In the genomic region with DNA sequence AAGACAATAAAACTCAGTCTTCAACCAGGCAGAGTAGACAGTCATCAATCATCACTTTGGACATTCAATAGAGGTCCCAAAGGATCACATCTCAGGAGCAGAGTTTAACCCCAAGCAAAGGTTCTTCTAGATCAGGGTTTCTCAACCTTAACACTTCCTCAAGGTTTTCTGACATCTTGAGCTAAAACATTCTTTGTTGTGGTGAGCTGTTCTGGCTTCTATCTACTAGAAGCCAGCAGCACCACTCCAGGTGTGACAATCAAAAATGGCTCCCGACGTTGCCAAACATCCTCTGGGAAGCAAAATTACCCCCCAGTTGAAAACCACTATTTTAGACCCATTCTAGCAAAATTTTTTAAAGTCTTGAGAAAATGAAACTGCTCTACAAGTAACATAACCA, we compare ENCODE assay signal across 29 cellular contexts.
"Had no signal": no experiment of that assay in that cellular context is flagged by ENCODE, and none has a peak within 500 bp of the region (broad histone marks: within the 10 kb centered on the region; RNA-seq: fewer than 3 reads in every experiment).

No MANE protein-coding gene starts in this region.

- H3K27ac ChIP-seq: breast epithelium, esophagus muscularis mucosa, left lung, lower lobe of right lung, skin epidermis, upper lobe of left lung, vagina, WERI-Rb-1 had no signal

- H3K4me1 ChIP-seq: breast epithelium, esophagus muscularis mucosa, left lung, lower lobe of right lung, upper lobe of left lung, vagina had no signal

- H3K9me3 ChIP-seq: breast epithelium, esophagus muscularis mucosa, left lung, lower lobe of right lung, mucosa of descending colon, upper lobe of left lung, vagina had no signal

- H3K27me3 ChIP-seq: breast epithelium, esophagus muscularis mucosa, left lung, upper lobe of left lung, vagina had no signal

- ATAC-seq: activated CD4-positive, CD25-positive, alpha-beta regulatory T cell treated with anti-CD3 and anti-CD28 coated beads, Interleukin-2, amount 50 U/mL, for 24 hours; activated naive CD8-positive, alpha-beta T cell treated with anti-CD3 and anti-CD28 coated beads, Interleukin-2, amount 50 U/mL, for 24 hours; activated T-cell treated with anti-CD3 and anti-CD28 coated beads, Interleukin-2, amount 50 U/mL, for 4 hours; left lung; lower lobe of right lung; mucosa of descending colon; sciatic nerve; stimulated activated memory B cell treated with anti-CD40 and anti-IgM and Interleukin-4, amounts not matched to agents 10 μg/mL and 1 μg/mL and 100 μg/mL, for 72 hours; stimulated activated naive CD8-positive, alpha-beta T cell treated with anti-CD3 and anti-CD28 coated beads, Interleukin-15, amount 100 ng/mL, for 72 hours had no signal

- FAIRE-seq: colon, islet of Langerhans, TTC549 had no signal

- H3K4me3 ChIP-seq: breast epithelium, esophagus muscularis mucosa, left lung, lower lobe of right lung, mucosa of descending colon, skin epidermis, upper lobe of left lung, vagina had no signal

- DNase-seq: activated CD4-positive, alpha-beta T cell treated with anti-CD3 and anti-CD28 coated beads for 48 hours; activated CD4-positive, alpha-beta T cell treated with anti-CD3 and anti-CD28 coated beads, Interleukin-2, amount 50 U/mL, for 48 hours; activated CD8-positive, alpha-beta memory T cell treated with anti-CD3 and anti-CD28 coated beads for 24 hours; activated CD8-positive, alpha-beta memory T cell treated with anti-CD3 and anti-CD28 coated beads, Interleukin-2, amount 50 U/mL, for 4 hours; activated naive CD8-positive, alpha-beta T cell treated with anti-CD3 and anti-CD28 coated beads, Interleukin-2, amount 50 U/mL, for 24 hours; activated T-cell treated with anti-CD3 and anti-CD28 coated beads, Interleukin-2, amount 50 U/mL, for 4 hours; dermis blood vessel endothelial cell; effector CD4-positive, alpha-beta T cell; foreskin melanocyte; glutamatergic neuron; left lung; lower lobe of right lung; mucosa of descending colon; stimulated activated CD4-positive, alpha-beta T cell treated with anti-CD3 and anti-CD28 coated beads, Interleukin-4, amount 100 ng/mL, for 24 hours; stimulated activated naive CD8-positive, alpha-beta T cell treated with anti-CD3 and anti-CD28 coated beads, Interleukin-15, amount 100 ng/mL, for 72 hours; substantia nigra; T-helper 9 cell; upper lobe of left lung; WERI-Rb-1 had no signal

- H3K36me3 ChIP-seq: breast epithelium had no signal
